ENCODE assay signal across 36 cellular contexts in genomic region chr4:161601011-161601410, GRCh38.
"Had no signal": no experiment of that assay in that cellular context is flagged by ENCODE, and none has a peak within 500 bp of the region (broad histone marks: within the 10 kb centered on the region; RNA-seq: fewer than 3 reads in every experiment).

No MANE protein-coding gene starts in this region.

- H3K36me3 Mint-ChIP-seq: activated CD4-positive, alpha-beta memory T cell treated with anti-CD3 and anti-CD28 coated beads for 36 hours; activated naive CD4-positive, alpha-beta T cell treated with anti-CD3 and anti-CD28 coated beads, Interleukin-2, amount 50 U/mL, for 24 hours; activated naive CD8-positive, alpha-beta T cell; activated naive CD8-positive, alpha-beta T cell treated with anti-CD3 and anti-CD28 coated beads, Interleukin-2, amount 10 ng/mL, durations not matched to agents 7 days and 5 days; brain; T-cell had no signal

- H3K9me3 Mint-ChIP-seq: activated naive CD4-positive, alpha-beta T cell treated with anti-CD3 and anti-CD28 coated beads, Interleukin-2, amount 50 U/mL, for 24 hours; activated T-helper 17 cell treated with anti-CD3 and anti-CD28 coated beads, Interleukin-2, amount 50 U/mL, for 72 hours; brain had no signal

- H3K27ac ChIP-seq: ascending aorta, cardiac muscle cell, VCaP had no signal

- H3K9me3 ChIP-seq: ascending aorta had no signal

- H3K36me3 ChIP-seq: ascending aorta, cardiac muscle cell had no signal

- ATAC-seq: activated CD8-positive, alpha-beta T cell treated with anti-CD3 and anti-CD28 coated beads for 36 hours; activated naive CD8-positive, alpha-beta T cell treated with anti-CD3 and anti-CD28 coated beads, Interleukin-2, amount 50 U/mL, for 24 hours; activated T-cell treated with anti-CD3 and anti-CD28 coated beads, Interleukin-2, amount 50 U/mL, for 4 hours; activated T-cell treated with anti-CD3 and anti-CD28 coated beads, Interleukin-2, amount 50 U/mL, for 72 hours; activated T-helper 17 cell treated with anti-CD3 and anti-CD28 coated beads, Interleukin-2, amount 50 U/mL, for 72 hours; T-cell; T-helper 17 cell had no signal

- DNase-seq: activated B cell treated with CpG ODN at 0.5 μM for 24 hours; activated CD4-positive, alpha-beta memory T cell treated with anti-CD3 and anti-CD28 coated beads for 36 hours; activated CD4-positive, alpha-beta T cell treated with anti-CD3 and anti-CD28 coated beads for 4 hours; activated CD4-positive, alpha-beta T cell treated with anti-CD3 and anti-CD28 coated beads, Interleukin-2, amount 10 ng/mL, durations not matched to agents 24 days and 14 days; activated CD4-positive, alpha-beta T cell treated with anti-CD3 and anti-CD28 coated beads, Interleukin-2, amount 50 U/mL, for 1 hour; activated CD4-positive, alpha-beta T cell treated with anti-CD3 and anti-CD28 coated beads, Interleukin-2, amount 50 U/mL, for 4 hours; activated CD4-positive, CD25-positive, alpha-beta regulatory T cell treated with anti-CD3 and anti-CD28 coated beads, Interleukin-2, amount 50 U/mL, for 72 hours; activated CD8-positive, alpha-beta memory T cell treated with anti-CD3 and anti-CD28 coated beads, Interleukin-2, amount 50 U/mL, for 4 hours; activated CD8-positive, alpha-beta T cell treated with anti-CD3 and anti-CD28 coated beads for 36 hours; activated effector memory CD4-positive, alpha-beta T cell treated with anti-CD3 and anti-CD28 coated beads, Interleukin-2, amount 50 U/mL, for 16 hours; activated gamma-delta T cell treated with Interleukin-2 at 50 U/mL for 16 hours; activated naive CD4-positive, alpha-beta T cell; activated naive CD4-positive, alpha-beta T cell treated with anti-CD3 and anti-CD28 coated beads for 36 hours; activated naive CD8-positive, alpha-beta T cell treated with anti-CD3 and anti-CD28 coated beads, Interleukin-2, amount 10 ng/mL, durations not matched to agents 7 days and 5 days; activated naive CD8-positive, alpha-beta T cell treated with anti-CD3 and anti-CD28 coated beads, Interleukin-2, amount 50 U/mL, for 24 hours; activated T-cell treated with anti-CD3 and anti-CD28 coated beads for 4 hours; activated T-cell treated with anti-CD3 and anti-CD28 coated beads, Interleukin-2, amount 50 U/mL, for 1 hour; activated T-cell treated with anti-CD3 and anti-CD28 coated beads, Interleukin-2, amount 50 U/mL, for 4 hours; activated T-cell treated with anti-CD3 and anti-CD28 coated beads, Interleukin-2, amount 50 U/mL, for 72 hours; amygdala; anterior cingulate cortex; caudate nucleus; cerebellar nuclear complex; T-cell; T-helper 17 cell had no signal

- H3K4me1 Mint-ChIP-seq: activated B cell treated with CpG ODN at 0.5 μM for 24 hours; activated CD4-positive, alpha-beta T cell treated with anti-CD3 and anti-CD28 coated beads, Interleukin-2, amount 10 ng/mL, durations not matched to agents 24 days and 14 days; activated naive CD4-positive, alpha-beta T cell treated with anti-CD3 and anti-CD28 coated beads, Interleukin-2, amount 50 U/mL, for 24 hours; activated naive CD8-positive, alpha-beta T cell treated with anti-CD3 and anti-CD28 coated beads, Interleukin-2, amount 10 ng/mL, durations not matched to agents 7 days and 5 days; activated naive CD8-positive, alpha-beta T cell treated with anti-CD3 and anti-CD28 coated beads, Interleukin-2, amount 50 U/mL, for 24 hours; activated T-helper 17 cell treated with anti-CD3 and anti-CD28 coated beads, Interleukin-2, amount 50 U/mL, for 72 hours; central memory CD8-positive, alpha-beta T cell; T-cell; T-helper 17 cell had no signal

- H3K27ac Mint-ChIP-seq: activated B cell treated with CpG ODN at 0.5 μM for 24 hours; activated CD4-positive, alpha-beta memory T cell treated with anti-CD3 and anti-CD28 coated beads for 36 hours; activated CD4-positive, alpha-beta T cell treated with anti-CD3 and anti-CD28 coated beads, Interleukin-2, amount 10 ng/mL, durations not matched to agents 24 days and 14 days; activated CD8-positive, alpha-beta T cell treated with anti-CD3 and anti-CD28 coated beads for 36 hours; activated naive CD4-positive, alpha-beta T cell treated with anti-CD3 and anti-CD28 coated beads for 36 hours; activated naive CD4-positive, alpha-beta T cell treated with anti-CD3 and anti-CD28 coated beads, Interleukin-2, amount 50 U/mL, for 24 hours; activated naive CD8-positive, alpha-beta T cell; activated naive CD8-positive, alpha-beta T cell treated with anti-CD3 and anti-CD28 coated beads, Interleukin-2, amount 10 ng/mL, durations not matched to agents 7 days and 5 days; activated naive CD8-positive, alpha-beta T cell treated with anti-CD3 and anti-CD28 coated beads, Interleukin-2, amount 50 U/mL, for 24 hours; activated T-cell treated with anti-CD3 and anti-CD28 coated beads, Interleukin-2, amount 50 U/mL, for 72 hours; activated T-helper 1 cell treated with anti-CD3 and anti-CD28 coated beads, Interleukin-12 subunit alpha, Interleukin-12 subunit beta, Interleukin-2, Interleukin-4 antibody, amounts not matched to agents 30 ng/mL and 10 ng/mL and 1 ng/mL, durations not matched to agents 14 hours and 24 hours and 36 hours; activated T-helper 17 cell treated with anti-CD3 and anti-CD28 coated beads, Interleukin-2, amount 50 U/mL, for 72 hours; brain; T-cell; T-helper 17 cell had no signal

- H3K27me3 Mint-ChIP-seq: activated B cell treated with CpG ODN at 0.5 μM for 24 hours; activated CD4-positive, alpha-beta memory T cell treated with anti-CD3 and anti-CD28 coated beads for 36 hours; activated CD4-positive, alpha-beta T cell treated with anti-CD3 and anti-CD28 coated beads, Interleukin-2, amount 10 ng/mL, durations not matched to agents 24 days and 14 days; activated CD8-positive, alpha-beta T cell treated with anti-CD3 and anti-CD28 coated beads for 36 hours; activated naive CD4-positive, alpha-beta T cell treated with anti-CD3 and anti-CD28 coated beads, Interleukin-2, amount 50 U/mL, for 24 hours; activated naive CD8-positive, alpha-beta T cell; activated naive CD8-positive, alpha-beta T cell treated with anti-CD3 and anti-CD28 coated beads, Interleukin-2, amount 10 ng/mL, durations not matched to agents 7 days and 5 days; activated naive CD8-positive, alpha-beta T cell treated with anti-CD3 and anti-CD28 coated beads, Interleukin-2, amount 50 U/mL, for 24 hours; activated T-helper 17 cell treated with anti-CD3 and anti-CD28 coated beads, Interleukin-2, amount 50 U/mL, for 72 hours; central memory CD8-positive, alpha-beta T cell; T-cell; T-helper 17 cell had no signal

- H3K4me1 ChIP-seq: ascending aorta had no signal

- H3K4me3 ChIP-seq: ascending aorta, cardiac muscle cell had no signal

- FAIRE-seq: bronchial epithelial cell, TTC549 had no signal

- H3K27me3 ChIP-seq: ascending aorta, cardiac muscle cell had no signal

- H3K4me3 Mint-ChIP-seq: activated B cell treated with CpG ODN at 0.5 μM for 24 hours; activated CD4-positive, alpha-beta memory T cell treated with anti-CD3 and anti-CD28 coated beads for 36 hours; activated CD4-positive, alpha-beta T cell treated with anti-CD3 and anti-CD28 coated beads, Interleukin-2, amount 10 ng/mL, durations not matched to agents 24 days and 14 days; activated CD8-positive, alpha-beta T cell treated with anti-CD3 and anti-CD28 coated beads for 36 hours; activated naive CD4-positive, alpha-beta T cell treated with anti-CD3 and anti-CD28 coated beads for 36 hours; activated naive CD4-positive, alpha-beta T cell treated with anti-CD3 and anti-CD28 coated beads, Interleukin-2, amount 50 U/mL, for 24 hours; activated naive CD8-positive, alpha-beta T cell; activated naive CD8-positive, alpha-beta T cell treated with anti-CD3 and anti-CD28 coated beads, Interleukin-2, amount 10 ng/mL, durations not matched to agents 7 days and 5 days; activated naive CD8-positive, alpha-beta T cell treated with anti-CD3 and anti-CD28 coated beads, Interleukin-2, amount 50 U/mL, for 24 hours; activated T-cell treated with anti-CD3 and anti-CD28 coated beads, Interleukin-2, amount 50 U/mL, for 4 hours; activated T-cell treated with anti-CD3 and anti-CD28 coated beads, Interleukin-2, amount 50 U/mL, for 72 hours; activated T-helper 1 cell treated with anti-CD3 and anti-CD28 coated beads, Interleukin-12 subunit alpha, Interleukin-12 subunit beta, Interleukin-2, Interleukin-4 antibody, amounts not matched to agents 30 ng/mL and 10 ng/mL and 1 ng/mL, durations not matched to agents 14 hours and 24 hours and 36 hours; activated T-helper 17 cell treated with anti-CD3 and anti-CD28 coated beads, Interleukin-2, amount 50 U/mL, for 72 hours; brain; central memory CD8-positive, alpha-beta T cell; T-cell; T-helper 17 cell had no signal
